17 cellular contexts compared by ENCODE assay signal in genomic region chr4:6815029-6815836, GRCh38.
"Had no signal": no experiment of that assay in that cellular context is flagged by ENCODE, and none has a peak within 500 bp of the region (broad histone marks: within the 10 kb centered on the region; RNA-seq: fewer than 3 reads in every experiment).

No MANE protein-coding gene starts in this region.

- H3K9ac ChIP-seq: parathyroid adenoma had no signal

- H3K4me3 ChIP-seq: cardiac muscle cell, esophagus squamous epithelium, heart right ventricle, left ventricle myocardium inferior had no signal

- H3K27ac ChIP-seq: cardiac muscle cell, esophagus squamous epithelium, left ventricle myocardium inferior, parathyroid adenoma had no signal

- DNase-seq: activated B cell treated with CpG ODN at 0.5 μM for 24 hours; activated CD4-positive, alpha-beta T cell treated with anti-CD3 and anti-CD28 coated beads, Interleukin-2, amount 10 ng/mL, durations not matched to agents 7 days and 5 days; activated gamma-delta T cell; activated naive CD8-positive, alpha-beta T cell treated with anti-CD3 and anti-CD28 coated beads, Interleukin-2, amount 10 ng/mL, durations not matched to agents 7 days and 5 days; activated T-cell treated with anti-CD3 and anti-CD28 coated beads, Interleukin-2, amount 50 U/mL, for 4 hours; aorta; esophagus squamous epithelium; foreskin melanocyte; heart right ventricle; islet precursor cell; left ventricle myocardium inferior; retina; substantia nigra; trophoblast cell had no signal

- ATAC-seq: activated T-cell treated with anti-CD3 and anti-CD28 coated beads, Interleukin-2, amount 50 U/mL, for 4 hours; heart right ventricle; SK-N-SH treated with all-trans-retinoic acid at 6 μM for 48 hours had no signal

- H3K4me1 ChIP-seq: parathyroid adenoma had no signal

- H3K36me3 ChIP-seq: cardiac muscle cell, left ventricle myocardium inferior had no signal

- H3K27me3 ChIP-seq: cardiac muscle cell, esophagus squamous epithelium, heart right ventricle had no signal
